Comparison of ENCODE assay signal across 1 cellular context in genomic region chr10:22250897-22251605, GRCh38.
TF ChIP-seq lines count a peak whose summit lies in the region.

No MANE protein-coding gene starts in this region.

TF ChIP-seq in WTC11, 78 proteins besides CTCF, POLR2A, EP300 and RAD21 (continued from another document):
- TF ChIP-seq FOXP4 (CRISPR knock-in tag; IDR thresholded peaks at IDR 0.05): no peak
- no peak for TF ChIP-seq JAZF1 (CRISPR knock-in tag; IDR thresholded peaks at IDR 0.05)
- TF ChIP-seq PREB (CRISPR knock-in tag; IDR thresholded peaks at IDR 0.05; ENCODE audit: borderline replicate concordance): no peak
- no peak for TF ChIP-seq ZNF121 (CRISPR knock-in tag; IDR thresholded peaks at IDR 0.05)
- no peak for TF ChIP-seq NR2C2 (CRISPR knock-in tag; IDR thresholded peaks at IDR 0.05)
- no peak for TF ChIP-seq ERG (CRISPR knock-in tag; IDR thresholded peaks at IDR 0.05)
- no peak for TF ChIP-seq CREB1 (CRISPR knock-in tag; IDR thresholded peaks at IDR 0.05)
- TF ChIP-seq MXD4 (CRISPR knock-in tag; IDR thresholded peaks at IDR 0.05; ENCODE audit: borderline replicate concordance): no peak
- TF ChIP-seq ZNF232 (CRISPR knock-in tag; IDR thresholded peaks at IDR 0.05): no peak
- TF ChIP-seq IRF2 (CRISPR knock-in tag; IDR thresholded peaks at IDR 0.05; ENCODE audit: borderline replicate concordance, low read depth): no peak
- TF ChIP-seq ATF1 (CRISPR knock-in tag; IDR thresholded peaks at IDR 0.05): no peak
